28 cellular contexts compared by ENCODE assay signal in genomic region chr4:95535180-95535579, GRCh38. TPM values are rescaled to one million over a fixed set of nuclear protein-coding genes. Genes with fewer than 3 reads are reported as not detected.
"Had no signal": no experiment of that assay in that cellular context is flagged by ENCODE, and none has a peak within 500 bp of the region (broad histone marks: within the 10 kb centered on the region; RNA-seq: fewer than 3 reads in every experiment).

No MANE protein-coding gene starts in this region.

- H3K36me3 ChIP-seq: adrenal gland, breast epithelium had no signal

- H3K27me3 ChIP-seq: adrenal gland, breast epithelium had no signal

- H3K4me1 Mint-ChIP-seq: activated CD4-positive, alpha-beta memory T cell treated with anti-CD3 and anti-CD28 coated beads, Interleukin-2, amount 10 ng/mL, durations not matched to agents 7 days and 5 days; activated CD4-positive, alpha-beta T cell treated with anti-CD3 and anti-CD28 coated beads for 36 hours; activated naive CD8-positive, alpha-beta T cell treated with anti-CD3 and anti-CD28 coated beads, Interleukin-2, amount 10 ng/mL, durations not matched to agents 7 days and 5 days; T-cell had no signal

- H3K27ac Mint-ChIP-seq: activated CD4-positive, alpha-beta memory T cell treated with anti-CD3 and anti-CD28 coated beads, Interleukin-2, amount 10 ng/mL, durations not matched to agents 7 days and 5 days; activated CD4-positive, alpha-beta T cell treated with anti-CD3 and anti-CD28 coated beads for 36 hours; activated naive CD8-positive, alpha-beta T cell treated with anti-CD3 and anti-CD28 coated beads, Interleukin-2, amount 10 ng/mL, durations not matched to agents 7 days and 5 days; activated T-cell treated with anti-CD3 and anti-CD28 coated beads, Interleukin-2, amount 50 U/mL, for 72 hours; activated T-helper 2 cell treated with anti-CD3 and anti-CD28 coated beads, Interferon-gamma antibody, Interleukin-2, Interleukin-4, amounts not matched to agents 10 μg/mL and 5 μg/mL and 100 μg/mL, durations not matched to agents 14 hours and 24 hours and 36 hours; T-cell had no signal

- H3K4me3 ChIP-seq: adrenal gland, breast epithelium had no signal

- H3K27ac ChIP-seq: adrenal gland, breast epithelium, VCaP had no signal

- H3K9me3 Mint-ChIP-seq: activated CD4-positive, alpha-beta memory T cell treated with anti-CD3 and anti-CD28 coated beads, Interleukin-2, amount 10 ng/mL, durations not matched to agents 7 days and 5 days; activated naive CD8-positive, alpha-beta T cell treated with anti-CD3 and anti-CD28 coated beads, Interleukin-2, amount 10 ng/mL, durations not matched to agents 7 days and 5 days; activated T-cell treated with anti-CD3 and anti-CD28 coated beads, Interleukin-2, amount 50 U/mL, for 72 hours; activated T-helper 2 cell treated with anti-CD3 and anti-CD28 coated beads, Interferon-gamma antibody, Interleukin-2, Interleukin-4, amounts not matched to agents 10 μg/mL and 5 μg/mL and 100 μg/mL, durations not matched to agents 14 hours and 24 hours and 36 hours; T-cell had no signal

- H3K36me3 Mint-ChIP-seq: activated naive CD8-positive, alpha-beta T cell treated with anti-CD3 and anti-CD28 coated beads, Interleukin-2, amount 10 ng/mL, durations not matched to agents 7 days and 5 days; T-cell had no signal

- FAIRE-seq: RCC 7860, TTC549 had no signal

- DNase-seq: activated CD4-positive, alpha-beta memory T cell treated with anti-CD3 and anti-CD28 coated beads, Interleukin-2, amount 10 ng/mL, durations not matched to agents 7 days and 5 days; activated CD4-positive, alpha-beta T cell treated with anti-CD3 and anti-CD28 coated beads for 36 hours; activated CD4-positive, alpha-beta T cell treated with anti-CD3 and anti-CD28 coated beads, Interleukin-2, amount 50 U/mL, for 1 hour; activated naive CD4-positive, alpha-beta T cell treated with anti-CD3 and anti-CD28 coated beads, Interleukin-2, amount 50 U/mL, for 16 hours; activated naive CD8-positive, alpha-beta T cell treated with anti-CD3 and anti-CD28 coated beads, Interleukin-2, amount 10 ng/mL, durations not matched to agents 7 days and 5 days; activated T-cell treated with anti-CD3 and anti-CD28 coated beads for 4 hours; activated T-cell treated with anti-CD3 and anti-CD28 coated beads, Interleukin-2, amount 50 U/mL, for 72 hours; adrenal gland; anterior cingulate cortex; caudate nucleus; MM.1S; NCI-H1105 treated with DMSO at 0.1 percent for 48 hours; NCI-H1436 treated with DMSO at 0.1 percent for 48 hours; NCI-H187; NCI-H2081; NCI-H510A treated with DMSO at 0.1 percent for 48 hours; NCI-H69; PC-3; SHP77; T-cell; T-helper 2 cell; T1000 had no signal

- H3K4me3 Mint-ChIP-seq: activated CD4-positive, alpha-beta memory T cell treated with anti-CD3 and anti-CD28 coated beads, Interleukin-2, amount 10 ng/mL, durations not matched to agents 7 days and 5 days; activated CD4-positive, alpha-beta T cell treated with anti-CD3 and anti-CD28 coated beads for 36 hours; activated naive CD8-positive, alpha-beta T cell treated with anti-CD3 and anti-CD28 coated beads, Interleukin-2, amount 10 ng/mL, durations not matched to agents 7 days and 5 days; activated T-cell treated with anti-CD3 and anti-CD28 coated beads, Interleukin-2, amount 50 U/mL, for 72 hours; T-cell had no signal

- ATAC-seq: activated CD4-positive, alpha-beta T cell treated with anti-CD3 and anti-CD28 coated beads for 36 hours; activated T-cell treated with anti-CD3 and anti-CD28 coated beads, Interleukin-2, amount 50 U/mL, for 72 hours; PC-3; T-cell had no signal

- H3K27me3 Mint-ChIP-seq: activated CD4-positive, alpha-beta memory T cell treated with anti-CD3 and anti-CD28 coated beads, Interleukin-2, amount 10 ng/mL, durations not matched to agents 7 days and 5 days; activated CD4-positive, alpha-beta T cell treated with anti-CD3 and anti-CD28 coated beads for 36 hours; T-cell had no signal

- H3K4me1 ChIP-seq: breast epithelium had no signal

- H3K9me3 ChIP-seq: adrenal gland, breast epithelium had no signal

RNA-seq across cellular contexts. Expression of gene UNC5C, which starts 13.6 kb away (rescaled TPM):
- total RNA-seq: activated CD4-positive, alpha-beta memory T cell treated with anti-CD3 and anti-CD28 coated beads, Interleukin-2, amount 10 ng/mL, durations not matched to agents 7 days and 5 days; activated CD8-positive, alpha-beta memory T cell treated with anti-CD3 and anti-CD28 coated beads for 36 hours; activated naive CD8-positive, alpha-beta T cell treated with anti-CD3 and anti-CD28 coated beads, Interleukin-2, amount 10 ng/mL, durations not matched to agents 7 days and 5 days; PC-3; T-cell had no signal
